16 cellular contexts compared by ENCODE assay signal in genomic region chr19:8529369-8530006, GRCh38. TPM values are rescaled to one million over a fixed set of nuclear protein-coding genes. Genes with fewer than 3 reads are reported as not detected.
DNase-seq lines count a peak whose midpoint lies in the region; ATAC-seq, FAIRE-seq and TF ChIP-seq lines count a peak whose summit lies in the region.
"Had no signal": no experiment of that assay in that cellular context is flagged by ENCODE, and none has a peak within 500 bp of the region (broad histone marks: within the 10 kb centered on the region; RNA-seq: fewer than 3 reads in every experiment).

No MANE protein-coding gene starts in this region.

- 98% methylated on average over 4 of the region's 4 CpGs for WGBS in smooth muscle cell (ENCODE audit: low lambda C conversion rate)

- DNase-seq in activated naive CD4-positive, alpha-beta T cell treated with Interleukin-2 at 50 U/mL for 16 hours: no peak
- no peak for DNase-seq in T-helper 17 cell
- no peak for DNase-seq in immature natural killer cell
- DNase-seq in stimulated activated effector memory CD8-positive, alpha-beta T cell treated with anti-CD3 and anti-CD28 coated beads, Interleukin-12 subunit alpha, Interleukin-12 subunit beta, amount 100 ng/mL, for 72 hours (ENCODE audit: low spot score in 2 of 2): no peak
- DNase-seq in AG08396 (ENCODE audit: low spot score): no peak
- DNase-seq in smooth muscle cell (lab: John Stamatoyannopoulos, UW; ENCODE audit: unreplicated experiment): no peak
- no peak for DNase-seq in frontal cortex (ENCODE audit: low spot score in 2 of 2)
- DNase-seq: AML-193, H9, NCI-H1436, NCI-H2029 treated with DMSO at 0.1 percent for 48 hours, NCI-H526 treated with DMSO at 0.1 percent for 48 hours, RPMI8226 had no signal

- no peak overlapping the region for H3K4me3 Mint-ChIP-seq in activated naive CD4-positive, alpha-beta T cell treated with anti-CD3 and anti-CD28 coated beads, Interleukin-2, amount 50 U/mL, for 24 hours
- H3K4me3 Mint-ChIP-seq in T-helper 17 cell (no peak overlapping the region), immature natural killer cell (no peak overlapping the region)
- no peak overlapping the region for H3K4me3 Mint-ChIP-seq in stimulated activated effector memory CD8-positive, alpha-beta T cell treated with anti-CD3 and anti-CD28 coated beads, Interleukin-12 subunit alpha, Interleukin-12 subunit beta, amount 100 ng/mL, for 72 hours
- H3K4me3 Mint-ChIP-seq: IgD-negative memory B cell had no signal

- H3K36me3 ChIP-seq in smooth muscle cell (ENCODE audit: low read depth): no peaks in the 10 kb centered on the region

- H3K4me2 ChIP-seq in smooth muscle cell: no peak overlapping the region

- H3K4me1 Mint-ChIP-seq in activated naive CD4-positive, alpha-beta T cell treated with anti-CD3 and anti-CD28 coated beads, Interleukin-2, amount 50 U/mL, for 24 hours: peaks cover 30% of the 10 kb centered on the region
- H3K4me1 Mint-ChIP-seq in T-helper 17 cell (peaks cover 24% of the 10 kb centered on the region), immature natural killer cell (peaks cover 0 to 9% of the 10 kb centered on the region in 2 donors)
- peaks cover 10% of the 10 kb centered on the region for H3K4me1 Mint-ChIP-seq in stimulated activated effector memory CD8-positive, alpha-beta T cell treated with anti-CD3 and anti-CD28 coated beads, Interleukin-12 subunit alpha, Interleukin-12 subunit beta, amount 100 ng/mL, for 72 hours

- H3K27me3 Mint-ChIP-seq in activated naive CD4-positive, alpha-beta T cell treated with anti-CD3 and anti-CD28 coated beads, Interleukin-2, amount 50 U/mL, for 24 hours: no peaks in the 10 kb centered on the region
- no peaks in the 10 kb centered on the region for H3K27me3 Mint-ChIP-seq in T-helper 17 cell
- peaks cover 6 to 23% (median 22%) of the 10 kb centered on the region in 3 donors for H3K27me3 Mint-ChIP-seq in immature natural killer cell (ENCODE audit: low read depth in 3 of 3)
- H3K27me3 Mint-ChIP-seq: IgD-negative memory B cell had no signal

- no peaks in the 10 kb centered on the region for H3K27me3 ChIP-seq in smooth muscle cell (ENCODE audit: low read depth)

- H3K9ac ChIP-seq in smooth muscle cell (ENCODE audit: low read depth): no peak overlapping the region

- no peak for ATAC-seq in T-helper 17 cell
- no peak for ATAC-seq in stimulated activated effector memory CD8-positive, alpha-beta T cell treated with anti-CD3 and anti-CD28 coated beads, Interleukin-12 subunit alpha, Interleukin-12 subunit beta, amount 100 ng/mL, for 72 hours

- peaks cover 7% of the 10 kb centered on the region for H3K79me2 ChIP-seq in smooth muscle cell (ENCODE audit: low read depth)

- no peak for FAIRE-seq in frontal cortex (lab: Jason Lieb, UNC)
- FAIRE-seq: A204.1 had no signal

- H3K9me3 ChIP-seq in T-helper 17 cell (ENCODE audit: control insufficient read depth, low read length, poor library complexity, severe bottlenecking) (no peaks in the 10 kb centered on the region), smooth muscle cell (replicated peaks; ENCODE audit: low read depth) (no peaks in the 10 kb centered on the region)

- H3K27ac Mint-ChIP-seq in activated naive CD4-positive, alpha-beta T cell treated with anti-CD3 and anti-CD28 coated beads, Interleukin-2, amount 50 U/mL, for 24 hours: peak overlapping the region; percentile 4
- peak overlapping the region; percentile 85 for H3K27ac Mint-ChIP-seq in T-helper 17 cell
- H3K27ac Mint-ChIP-seq in immature natural killer cell: peak overlapping the region; percentile 5 to 80 (median 56)
- peak overlapping the region; percentile 32 for H3K27ac Mint-ChIP-seq in stimulated activated effector memory CD8-positive, alpha-beta T cell treated with anti-CD3 and anti-CD28 coated beads, Interleukin-12 subunit alpha, Interleukin-12 subunit beta, amount 100 ng/mL, for 72 hours
- H3K27ac Mint-ChIP-seq: IgD-negative memory B cell had no signal

- H3K9me3 Mint-ChIP-seq in activated naive CD4-positive, alpha-beta T cell treated with anti-CD3 and anti-CD28 coated beads, Interleukin-2, amount 50 U/mL, for 24 hours: no peaks in the 10 kb centered on the region
- H3K9me3 Mint-ChIP-seq in immature natural killer cell: no peaks in the 10 kb centered on the region
- H3K9me3 Mint-ChIP-seq in stimulated activated effector memory CD8-positive, alpha-beta T cell treated with anti-CD3 and anti-CD28 coated beads, Interleukin-12 subunit alpha, Interleukin-12 subunit beta, amount 100 ng/mL, for 72 hours: no peaks in the 10 kb centered on the region
- H3K9me3 Mint-ChIP-seq: H9, IgD-negative memory B cell had no signal

- no peak overlapping the region for H3K4me3 ChIP-seq in smooth muscle cell

- TF ChIP-seq CTCF in smooth muscle cell (IDR thresholded peaks at IDR 0.05; ENCODE audit: borderline replicate concordance, insufficient read depth, poor library complexity, severe bottlenecking): no peak

- H3K36me3 Mint-ChIP-seq in activated naive CD4-positive, alpha-beta T cell treated with anti-CD3 and anti-CD28 coated beads, Interleukin-2, amount 50 U/mL, for 24 hours: no peaks in the 10 kb centered on the region
- H3K36me3 Mint-ChIP-seq in T-helper 17 cell (ENCODE audit: low read depth) (peaks cover 24% of the 10 kb centered on the region), immature natural killer cell (peaks cover 33 to 38% (median 38%) of the 10 kb centered on the region in 3 donors)
- no peaks in the 10 kb centered on the region for H3K36me3 Mint-ChIP-seq in stimulated activated effector memory CD8-positive, alpha-beta T cell treated with anti-CD3 and anti-CD28 coated beads, Interleukin-12 subunit alpha, Interleukin-12 subunit beta, amount 100 ng/mL, for 72 hours

- H3F3A ChIP-seq in smooth muscle cell (ENCODE audit: low read depth): no peaks in the 10 kb centered on the region

- H4K20me1 ChIP-seq in smooth muscle cell (ENCODE audit: low read depth): peaks cover 14% of the 10 kb centered on the region

- no peak overlapping the region for H3K27ac ChIP-seq in smooth muscle cell (ENCODE audit: low read depth)

- H3K4me1 ChIP-seq in smooth muscle cell (ENCODE audit: low read depth): no peaks in the 10 kb centered on the region

- H2AFZ ChIP-seq in smooth muscle cell (ENCODE audit: low read depth): no peak overlapping the region

RNA-seq across cellular contexts. Expression of gene ZNF414, which starts 15.5 kb away (rescaled TPM):
- total RNA-seq in T-helper 17 cell (10 to 100 TPM; 45.1 to 46.2 TPM), smooth muscle cell (1.3 and 10.2 TPM in 2 replicates), frontal cortex (2.4 TPM)
- polyA plus RNA-seq in immature natural killer cell (10 to 100 TPM in 1 of 3 donors, 1 to 10 TPM in 2; 6.0 to 20.8 (median 8.3) TPM), smooth muscle cell (33.0 and 42.4 TPM in 2 replicates)

RNA-seq across cellular contexts. Expression of gene PRAM1, which starts 27.0 kb away (rescaled TPM):
- 1 to 10 TPM; 5.2 to 7.4 TPM for total RNA-seq in T-helper 17 cell
- 1 to 10 TPM; 1.9 to 3.7 (median 2.5) TPM for polyA plus RNA-seq in immature natural killer cell
- total RNA-seq in smooth muscle cell: not detected in 2 replicates
- 0.18 and 0.74 TPM in 2 replicates for polyA plus RNA-seq in smooth muscle cell
- not detected for total RNA-seq in frontal cortex
- polyA plus RNA-seq: IgD-negative memory B cell had no signal

RNA-seq across cellular contexts. Expression of gene MYO1F, which starts 47.8 kb away (rescaled TPM):
- total RNA-seq in T-helper 17 cell: 100 to 1,000 TPM; 270 to 305 TPM
- polyA plus RNA-seq in immature natural killer cell: 100 to 1,000 TPM; 104 to 340 (median 110) TPM
- total RNA-seq in smooth muscle cell: 0.22 TPM in 1 of 2 replicates, not detected in the other
- polyA plus RNA-seq in smooth muscle cell: 1.4 and 4.1 TPM in 2 replicates
- total RNA-seq in frontal cortex: 1.6 TPM

Comparison
In these comparisons a context has a peak if more than half of its experiments do, and no peak if none do; other contexts are left out.
1. H3K27ac Mint-ChIP-seq: peak in every context shown above with its lines; median percentile 85 in T-helper 17 cell; 56 in immature natural killer cell; 32 in stimulated activated effector memory CD8-positive, alpha-beta T cell treated with anti-CD3 and anti-CD28 coated beads, Interleukin-12 subunit alpha, Interleukin-12 subunit beta, amount 100 ng/mL, for 72 hours; 4 in activated naive CD4-positive, alpha-beta T cell treated with anti-CD3 and anti-CD28 coated beads, Interleukin-2, amount 50 U/mL, for 24 hours.
2. RNA of gene MYO1F, which starts 47.8 kb away (total RNA-seq): 270 to 305 TPM in T-helper 17 cell; 1.6 TPM in frontal cortex (single experiment) and 0.22 TPM in smooth muscle cell; every median in the first group is over 100 times any median in the second.